17 cellular contexts compared by ENCODE assay signal in the genomic region with DNA sequence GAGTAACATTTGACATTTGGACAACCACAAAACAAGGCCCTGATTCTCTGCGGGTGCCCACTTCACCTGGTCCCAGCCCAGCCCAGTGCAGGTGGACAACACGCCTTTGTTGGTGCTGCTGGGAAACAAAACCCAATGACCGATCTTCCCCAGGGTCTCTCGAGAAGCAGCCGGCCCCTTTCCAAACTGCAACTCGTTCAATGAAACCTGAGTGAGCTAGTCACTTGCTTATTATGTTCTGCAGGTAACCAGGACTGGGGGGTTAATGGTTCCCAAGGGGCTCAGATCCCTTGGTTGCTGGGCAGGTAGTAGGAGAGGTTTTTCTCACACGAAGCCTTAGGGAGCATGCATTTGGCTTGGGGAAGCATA. TPM values are rescaled to one million over a fixed set of nuclear protein-coding genes. Genes with fewer than 3 reads are reported as not detected.
A peak's percentile ranks its signal among the peaks of the same experiment; 100 is the strongest.
DNase-seq lines count a peak whose midpoint lies in the region; TF ChIP-seq lines count a peak whose summit lies in the region.
"Had no signal": no experiment of that assay in that cellular context is flagged by ENCODE, and none has a peak within 500 bp of the region (broad histone marks: within the 10 kb centered on the region; RNA-seq: fewer than 3 reads in every experiment).

No MANE protein-coding gene starts in this region.

- DNase-seq in NCI-H1417 (lab: John Stamatoyannopoulos, UW) (peak in 2 of 3 experiments; percentile 70 to 71), NCI-H1417 treated with DMSO at 0.1 percent for 48 hours (lab: John Stamatoyannopoulos, UW) (no peak), adrenal gland (no peak), substantia nigra (lab: John Stamatoyannopoulos, UW) (no peak), C1 segment of cervical spinal cord (lab: John Stamatoyannopoulos, UW) (no peak), cerebellar nuclear complex (lab: John Stamatoyannopoulos, UW) (no peak), NCI-H524 treated with DMSO at 0.1 percent for 48 hours (lab: John Stamatoyannopoulos, UW) (no peak)
- DNase-seq: activated naive CD4-positive, alpha-beta T cell; BE2C; naive thymus-derived CD8-positive, alpha-beta T cell; NCI-H1694 treated with DMSO at 0.1 percent for 48 hours; NCI-H774; PC-9; stimulated activated CD4-positive, alpha-beta T cell treated with anti-CD3 and anti-CD28 coated beads, Interleukin-2, amount 100 ng/mL, for 48 hours; stimulated activated naive CD8-positive, alpha-beta T cell treated with anti-CD3 and anti-CD28 coated beads, Interleukin-15, amount 100 ng/mL, for 72 hours had no signal

- H3K9me3 ChIP-seq in adrenal gland (replicated peaks in 1 of 3) (no peaks in the 10 kb centered on the region), liver (ENCODE audit: control insufficient read depth in 4 of 4, low read length in 3 of 4) (no peaks in the 10 kb centered on the region)
- H3K9me3 ChIP-seq: BE2C had no signal

- H3K9ac ChIP-seq in liver (ENCODE audit: low read depth in 1 of 2, low read length in 2 of 2): no peak overlapping the region

- 80 to 88% (median 85%) methylated on average over 6 to 7 of the region's 7 CpGs for WGBS in adrenal gland, 4 donors
- WGBS in liver: 90% methylated on average over 7 of the region's 7 CpGs

- H3K36me3 ChIP-seq in adrenal gland (replicated peaks in 1 of 2) (no peaks in the 10 kb centered on the region), liver (ENCODE audit: control insufficient read depth in 4 of 4, insufficient read depth in 3 of 4, low read depth in 1 of 4, low read length in 3 of 4) (no peaks in the 10 kb centered on the region)
- H3K36me3 ChIP-seq: BE2C had no signal

- H3K27ac ChIP-seq in adrenal gland (peak overlapping the region in 3 of 5 donors; percentile 73 to 87 (median 77)), liver (ENCODE audit: low read depth in 1 of 2, low read length in 2 of 2) (peak overlapping the region; percentile 19 to 50), substantia nigra (ENCODE audit: low read depth, low read length, poor library complexity, severe bottlenecking) (peak overlapping the region; percentile 38)
- H3K27ac ChIP-seq: PC-9 had no signal

- no peak for TF ChIP-seq POLR2A in adrenal gland (IDR thresholded peaks at IDR 0.05)

- peaks cover 34 to 52% of the 10 kb centered on the region in 2 donors for H3K4me1 ChIP-seq in adrenal gland (replicated peaks in 1 of 2)
- H3K4me1 ChIP-seq in liver (ENCODE audit: control insufficient read depth in 4 of 4, insufficient read depth in 4 of 4, low read length in 3 of 4): peaks cover 0 to 8% (median 0%) of the 10 kb centered on the region in 4 donors

- no peak for TF ChIP-seq CTCF in adrenal gland (IDR thresholded peaks at IDR 0.05)
- TF ChIP-seq CTCF in liver (IDR thresholded peaks at IDR 0.05; ENCODE audit: low read depth, low read length, missing input control): no peak

- TF ChIP-seq RAD21 in liver (IDR thresholded peaks at IDR 0.05): no peak

- intact Hi-C loops in adrenal gland (cut with DNase I): no loop called here

- H3K4me3 ChIP-seq in adrenal gland (no peak overlapping the region), liver (ENCODE audit: low read depth in 1 of 3, low read length in 3 of 3) (no peak overlapping the region)
- H3K4me3 ChIP-seq: PC-9 had no signal

- no peaks in the 10 kb centered on the region for H3K27me3 ChIP-seq in adrenal gland
- H3K27me3 ChIP-seq in liver (ENCODE audit: control insufficient read depth in 4 of 4, insufficient read depth in 4 of 4, low read length in 3 of 4): no peaks in the 10 kb centered on the region
- H3K27me3 ChIP-seq: BE2C had no signal

TF ChIP-seq in liver, 16 proteins besides CTCF, POLR2A, EP300 and RAD21:
- TF ChIP-seq, protein P1, sequence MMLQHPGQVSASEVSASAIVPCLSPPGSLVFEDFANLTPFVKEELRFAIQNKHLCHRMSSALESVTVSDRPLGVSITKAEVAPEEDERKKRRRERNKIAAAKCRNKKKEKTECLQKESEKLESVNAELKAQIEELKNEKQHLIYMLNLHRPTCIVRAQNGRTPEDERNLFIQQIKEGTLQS (IDR thresholded peaks at IDR 0.05): no peak
- TF ChIP-seq FOXA2 (IDR thresholded peaks at IDR 0.05): no peak
- TF ChIP-seq FOXA1 (IDR thresholded peaks at IDR 0.05): no peak
- TF ChIP-seq, protein P2, sequence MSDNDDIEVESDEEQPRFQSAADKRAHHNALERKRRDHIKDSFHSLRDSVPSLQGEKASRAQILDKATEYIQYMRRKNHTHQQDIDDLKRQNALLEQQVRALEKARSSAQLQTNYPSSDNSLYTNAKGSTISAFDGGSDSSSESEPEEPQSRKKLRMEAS (IDR thresholded peaks at IDR 0.05): no peak
- TF ChIP-seq YY1 (IDR thresholded peaks at IDR 0.05): no peak
- TF ChIP-seq JUND (IDR thresholded peaks at IDR 0.05): no peak
- TF ChIP-seq NR2F2 (IDR thresholded peaks at IDR 0.05): no peak
- no peak for TF ChIP-seq SP1 (IDR thresholded peaks at IDR 0.05)
- TF ChIP-seq GABPA (IDR thresholded peaks at IDR 0.05 in 1 of 2, conservative IDR thresholded peaks at IDR 0.05 in 1 of 2): no peak
- no peak for TF ChIP-seq TAF1 (conservative IDR thresholded peaks at IDR 0.05)
- no peak for TF ChIP-seq RXRA (IDR thresholded peaks at IDR 0.05)
- no peak for TF ChIP-seq HNF4A (conservative IDR thresholded peaks at IDR 0.05)
- TF ChIP-seq, protein P3, sequence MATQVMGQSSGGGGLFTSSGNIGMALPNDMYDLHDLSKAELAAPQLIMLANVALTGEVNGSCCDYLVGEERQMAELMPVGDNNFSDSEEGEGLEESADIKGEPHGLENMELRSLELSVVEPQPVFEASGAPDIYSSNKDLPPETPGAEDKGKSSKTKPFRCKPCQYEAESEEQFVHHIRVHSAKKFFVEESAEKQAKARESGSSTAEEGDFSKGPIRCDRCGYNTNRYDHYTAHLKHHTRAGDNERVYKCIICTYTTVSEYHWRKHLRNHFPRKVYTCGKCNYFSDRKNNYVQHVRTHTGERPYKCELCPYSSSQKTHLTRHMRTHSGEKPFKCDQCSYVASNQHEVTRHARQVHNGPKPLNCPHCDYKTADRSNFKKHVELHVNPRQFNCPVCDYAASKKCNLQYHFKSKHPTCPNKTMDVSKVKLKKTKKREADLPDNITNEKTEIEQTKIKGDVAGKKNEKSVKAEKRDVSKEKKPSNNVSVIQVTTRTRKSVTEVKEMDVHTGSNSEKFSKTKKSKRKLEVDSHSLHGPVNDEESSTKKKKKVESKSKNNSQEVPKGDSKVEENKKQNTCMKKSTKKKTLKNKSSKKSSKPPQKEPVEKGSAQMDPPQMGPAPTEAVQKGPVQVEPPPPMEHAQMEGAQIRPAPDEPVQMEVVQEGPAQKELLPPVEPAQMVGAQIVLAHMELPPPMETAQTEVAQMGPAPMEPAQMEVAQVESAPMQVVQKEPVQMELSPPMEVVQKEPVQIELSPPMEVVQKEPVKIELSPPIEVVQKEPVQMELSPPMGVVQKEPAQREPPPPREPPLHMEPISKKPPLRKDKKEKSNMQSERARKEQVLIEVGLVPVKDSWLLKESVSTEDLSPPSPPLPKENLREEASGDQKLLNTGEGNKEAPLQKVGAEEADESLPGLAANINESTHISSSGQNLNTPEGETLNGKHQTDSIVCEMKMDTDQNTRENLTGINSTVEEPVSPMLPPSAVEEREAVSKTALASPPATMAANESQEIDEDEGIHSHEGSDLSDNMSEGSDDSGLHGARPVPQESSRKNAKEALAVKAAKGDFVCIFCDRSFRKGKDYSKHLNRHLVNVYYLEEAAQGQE (IDR thresholded peaks at IDR 0.05): no peak
- TF ChIP-seq, protein P4, sequence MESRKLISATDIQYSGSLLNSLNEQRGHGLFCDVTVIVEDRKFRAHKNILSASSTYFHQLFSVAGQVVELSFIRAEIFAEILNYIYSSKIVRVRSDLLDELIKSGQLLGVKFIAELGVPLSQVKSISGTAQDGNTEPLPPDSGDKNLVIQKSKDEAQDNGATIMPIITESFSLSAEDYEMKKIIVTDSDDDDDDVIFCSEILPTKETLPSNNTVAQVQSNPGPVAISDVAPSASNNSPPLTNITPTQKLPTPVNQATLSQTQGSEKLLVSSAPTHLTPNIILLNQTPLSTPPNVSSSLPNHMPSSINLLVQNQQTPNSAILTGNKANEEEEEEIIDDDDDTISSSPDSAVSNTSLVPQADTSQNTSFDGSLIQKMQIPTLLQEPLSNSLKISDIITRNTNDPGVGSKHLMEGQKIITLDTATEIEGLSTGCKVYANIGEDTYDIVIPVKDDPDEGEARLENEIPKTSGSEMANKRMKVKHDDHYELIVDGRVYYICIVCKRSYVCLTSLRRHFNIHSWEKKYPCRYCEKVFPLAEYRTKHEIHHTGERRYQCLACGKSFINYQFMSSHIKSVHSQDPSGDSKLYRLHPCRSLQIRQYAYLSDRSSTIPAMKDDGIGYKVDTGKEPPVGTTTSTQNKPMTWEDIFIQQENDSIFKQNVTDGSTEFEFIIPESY (IDR thresholded peaks at IDR 0.05): no peak
- no peak for TF ChIP-seq EGR1 (IDR thresholded peaks at IDR 0.05; ENCODE audit: low read depth in 2 of 2)
- TF ChIP-seq HNF4G (IDR thresholded peaks at IDR 0.05): no peak

RNA-seq across cellular contexts. Expression of a gene that starts 42.9 kb away (rescaled TPM):
- 100 to 1,000 TPM in 2 of 8 donors, 10 to 100 TPM in 6; 47.8 to 136 (median 90.9) TPM for total RNA-seq in adrenal gland
- polyA plus RNA-seq in adrenal gland: 10 to 100 TPM; 32.5 to 52.7 (median 38.7) TPM
- 1 to 10 TPM; 7.1 to 9.7 TPM for total RNA-seq in liver
- 1 to 10 TPM; 1.6 to 3.5 TPM for polyA plus RNA-seq in liver
- total RNA-seq: M059J had no signal

RNA-seq across cellular contexts. Expression of a gene that starts 53.4 kb away (rescaled TPM):
- total RNA-seq in adrenal gland (10 to 100 TPM in 4 of 8 donors, 1 to 10 TPM in 4; 3.3 to 29.3 (median 11.1) TPM), liver (under 1 TPM; 0.09 to 0.50 TPM)
- polyA plus RNA-seq in adrenal gland (10 to 100 TPM in 2 of 3 donors, 1 to 10 TPM in 1; 1.2 to 42.3 (median 20.4) TPM), liver (1 to 10 TPM; 2.5 to 4.1 TPM)
- total RNA-seq: naive thymus-derived CD8-positive, alpha-beta T cell; PC-9 had no signal
- polyA plus RNA-seq: naive thymus-derived CD8-positive, alpha-beta T cell had no signal

Comparison
In these comparisons a context has a peak if more than half of its experiments do, and no peak if none do; other contexts are left out.
1. DNase-seq: peak in NCI-H1417 (2 of 3); none in NCI-H1417 treated with DMSO at 0.1 percent for 48 hours (single experiment), adrenal gland (0 of 7), substantia nigra (0 of 49), C1 segment of cervical spinal cord (0 of 14), cerebellar nuclear complex (0 of 2) and NCI-H524 treated with DMSO at 0.1 percent for 48 hours (single experiment).
2. RNA of a gene that starts 42.9 kb away (total RNA-seq): 47.8 to 136 TPM in adrenal gland; 7.1 to 9.7 TPM in liver; every median in the first group is over 4 times any median in the second.
3. Peak in every context shown above with its lines, with median percentiles within 50 percentile points of each other: H3K27ac ChIP-seq.